In genomic region chr17:42780816-42781638, GRCh38 we compare ENCODE assay signal across 10 cellular contexts. TPM values are rescaled to one million over a fixed set of nuclear protein-coding genes. Genes with fewer than 3 reads are reported as not detected.
A peak's percentile ranks its signal among the peaks of the same experiment; 100 is the strongest.
DNase-seq lines count a peak whose midpoint lies in the region; ATAC-seq and TF ChIP-seq lines count a peak whose summit lies in the region.
"Had no signal": no experiment of that assay in that cellular context is flagged by ENCODE, and none has a peak within 500 bp of the region (broad histone marks: within the 10 kb centered on the region; RNA-seq: fewer than 3 reads in every experiment).

No MANE protein-coding gene starts in this region.

- POLR2A ChIA-PET in CD4-positive, alpha-beta T cell (lab: Charles Lee), result interaction anchor here (1.2 to 2.0 kb wide), 2 partner anchors 17 to 20 kb away, joined by 4 to 5 read pairs; partner anchors contain the start of genes COA3 and RAMP2

- WGBS in heart right ventricle, 2 donors, result 5 to 6% methylated on average over 45 of the region's 45 CpGs

- no peaks in the 10 kb centered on the region for H3K9me3 Mint-ChIP-seq in CD4-positive, alpha-beta T cell
- H3K9me3 Mint-ChIP-seq: IgD-negative memory B cell had no signal

- DNase-seq in heart right ventricle, result no peak
- no peak for DNase-seq in Right ventricle myocardium inferior (ENCODE audit: missing footprints)
- DNase-seq in lower lobe of right lung, result no peak
- no peak for DNase-seq in upper lobe of right lung
- DNase-seq in CD4-positive, alpha-beta T cell, result no peak
- no peak for DNase-seq in NCI-H1436 (lab: John Stamatoyannopoulos, UW)

- no peak overlapping the region for H3K4me3 Mint-ChIP-seq in CD4-positive, alpha-beta T cell

- intact Hi-C loops in heart right ventricle (cut with DNase I), result no loop called here
- intact Hi-C loops in Right ventricle myocardium inferior (cut with DNase I), result no loop called here
- intact Hi-C loops in lower lobe of right lung (cut with DNase I), result no loop called here
- intact Hi-C loops in upper lobe of right lung (cut with DNase I), result no loop called here
- intact Hi-C loops in CD4-positive, alpha-beta T cell (cut with DNase I, micrococcal nuclease), result no loop called here

- peaks cover 36% of the 10 kb centered on the region for H3K4me1 Mint-ChIP-seq in CD4-positive, alpha-beta T cell (ENCODE audit: low read depth)

- H3K27me3 ChIP-seq in heart right ventricle, result peaks cover 0 to 66% (median 60%) of the 10 kb centered on the region in 7 donors
- peaks cover 31 to 33% of the 10 kb centered on the region in 2 donors for H3K27me3 ChIP-seq in duodenal mucosa (ENCODE audit: control insufficient read depth in 1 of 2, insufficient read depth in 2 of 2, low read length in 2 of 2)
- H3K27me3 ChIP-seq in lower lobe of right lung (ENCODE audit: low read depth), result peaks cover 61% of the 10 kb centered on the region
- peaks cover 52% of the 10 kb centered on the region for H3K27me3 ChIP-seq in upper lobe of right lung
- peaks cover 56% of the 10 kb centered on the region for H3K27me3 ChIP-seq in CD4-positive, alpha-beta T cell (ENCODE audit: control insufficient read depth, insufficient read depth, low read length)

- peaks cover 40% of the 10 kb centered on the region for H3K36me3 Mint-ChIP-seq in CD4-positive, alpha-beta T cell (ENCODE audit: low read depth)

- CTCF ChIA-PET in CD4-positive, alpha-beta T cell (lab: Charles Lee), result no interaction called here

- no peak overlapping the region for H3K27ac Mint-ChIP-seq in CD4-positive, alpha-beta T cell
- H3K27ac Mint-ChIP-seq: IgD-negative memory B cell had no signal

- H3K4me1 ChIP-seq in heart right ventricle (peaks cover 8 to 35% (median 26%) of the 10 kb centered on the region in 9 donors), duodenal mucosa (ENCODE audit: control insufficient read depth in 1 of 2, insufficient read depth in 2 of 2, low read length in 2 of 2) (peaks cover 16 to 18% of the 10 kb centered on the region in 2 donors), lower lobe of right lung (peaks cover 18% of the 10 kb centered on the region), upper lobe of right lung (peaks cover 4% of the 10 kb centered on the region)

- peaks cover 54% of the 10 kb centered on the region for H3K27me3 Mint-ChIP-seq in CD4-positive, alpha-beta T cell

- peak overlapping the region; percentile 22 to 63 for H3K9ac ChIP-seq in duodenal mucosa (ENCODE audit: low read depth in 1 of 2, low read length in 2 of 2)

- ATAC-seq in heart right ventricle (peak in 3 of 8 donors; percentile 7 to 26 (median 22)), Right ventricle myocardium inferior (no peak), lower lobe of right lung (no peak), upper lobe of right lung (no peak), HG03175 (IDR thresholded peaks at IDR 0.05; ENCODE audit: unreplicated experiment) (no peak)
- ATAC-seq in CD4-positive, alpha-beta T cell (ENCODE audit: poor library complexity), result no peak

- no peaks in the 10 kb centered on the region for H3K9me3 ChIP-seq in heart right ventricle
- H3K9me3 ChIP-seq in duodenal mucosa (ENCODE audit: control insufficient read depth in 1 of 2, low read length in 2 of 2), result no peaks in the 10 kb centered on the region
- no peaks in the 10 kb centered on the region for H3K9me3 ChIP-seq in lower lobe of right lung
- H3K9me3 ChIP-seq in upper lobe of right lung, result no peaks in the 10 kb centered on the region
- no peaks in the 10 kb centered on the region for H3K9me3 ChIP-seq in CD4-positive, alpha-beta T cell (ENCODE audit: control insufficient read depth, low read length)

- H3K27ac ChIP-seq in heart right ventricle (no peak overlapping the region), duodenal mucosa (ENCODE audit: low read depth, low read length) (peak overlapping the region; percentile 36), lower lobe of right lung (no peak overlapping the region), upper lobe of right lung (no peak overlapping the region)
- no peak overlapping the region for H3K27ac ChIP-seq in CD4-positive, alpha-beta T cell (ENCODE audit: low read depth, low read length)

- TF ChIP-seq CTCF in heart right ventricle (IDR thresholded peaks at IDR 0.05) (no peak), lower lobe of right lung (IDR thresholded peaks at IDR 0.05) (no peak), upper lobe of right lung (IDR thresholded peaks at IDR 0.05) (no peak)
- TF ChIP-seq CTCF in CD4-positive, alpha-beta T cell (IDR thresholded peaks at IDR 0.05), result no peak

- H3K4me3 ChIP-seq in heart right ventricle (peak overlapping the region; percentile 15 to 51 (median 36)), duodenal mucosa (ENCODE audit: low read depth in 1 of 2, low read length in 2 of 2) (peak overlapping the region; percentile 57 to 58), lower lobe of right lung (peak overlapping the region; percentile 31), upper lobe of right lung (peak overlapping the region; percentile 23)

- H3K36me3 ChIP-seq in heart right ventricle (peaks cover 0 to 39% (median 29%) of the 10 kb centered on the region in 9 donors), duodenal mucosa (ENCODE audit: control insufficient read depth in 1 of 2, insufficient read depth in 2 of 2, low read length in 2 of 2) (peaks cover 12 to 29% of the 10 kb centered on the region in 2 donors), lower lobe of right lung (peaks cover 37% of the 10 kb centered on the region), upper lobe of right lung (peaks cover 37% of the 10 kb centered on the region)

RNA-seq across cellular contexts. Expression of gene WNK4, which starts 0.6 kb away (rescaled TPM):
- total RNA-seq in heart right ventricle, result under 1 TPM in 1 of 10 donors, not detected in 9; 0.14 TPM
- polyA plus RNA-seq in heart right ventricle, result under 1 TPM; 0.03 to 0.07 TPM
- total RNA-seq in Right ventricle myocardium inferior, result not detected
- 0.47 TPM for total RNA-seq in lower lobe of right lung
- 0.38 TPM for total RNA-seq in upper lobe of right lung
- total RNA-seq in CD4-positive, alpha-beta T cell, result under 1 TPM; 0.42 to 0.74 TPM
- total RNA-seq: G401 had no signal
- polyA plus RNA-seq: IgD-negative memory B cell had no signal

RNA-seq across cellular contexts. Expression of gene VPS25, which starts 7.8 kb away (rescaled TPM):
- total RNA-seq in heart right ventricle (10 to 100 TPM; 33.3 to 47.4 (median 37.3) TPM), Right ventricle myocardium inferior (33.2 TPM), lower lobe of right lung (42.1 TPM), upper lobe of right lung (42.3 TPM)
- polyA plus RNA-seq in heart right ventricle, result 10 to 100 TPM; 28.0 to 80.9 TPM
- total RNA-seq in CD4-positive, alpha-beta T cell, result 10 to 100 TPM; 40.6 to 45.7 TPM

RNA-seq across cellular contexts. Expression of gene COA3, which starts 17.5 kb away (rescaled TPM):
- total RNA-seq in heart right ventricle (10 to 100 TPM; 56.1 to 85.7 (median 72.1) TPM), Right ventricle myocardium inferior (72.6 TPM), lower lobe of right lung (54.5 TPM), upper lobe of right lung (53.9 TPM)
- 100 to 1,000 TPM in 1 of 2 donors, 10 to 100 TPM in 1; 91.2 to 142 TPM for polyA plus RNA-seq in heart right ventricle
- 1 to 10 TPM; 4.0 to 4.5 TPM for total RNA-seq in CD4-positive, alpha-beta T cell

RNA-seq across cellular contexts. Expression of gene CNTD1, which starts 17.6 kb away (rescaled TPM):
- total RNA-seq in heart right ventricle (under 1 TPM in 3 of 10 donors, not detected in 7; 0.11 to 0.42 (median 0.39) TPM), Right ventricle myocardium inferior (0.30 TPM), lower lobe of right lung (1.6 TPM), upper lobe of right lung (0.14 TPM)
- under 1 TPM; 0.20 to 0.29 TPM for polyA plus RNA-seq in heart right ventricle
- not detected for total RNA-seq in CD4-positive, alpha-beta T cell
- total RNA-seq: G401 had no signal

RNA-seq across cellular contexts. Expression of gene RAMP2, which starts 20.0 kb away (rescaled TPM):
- total RNA-seq in heart right ventricle (10 to 100 TPM; 32.1 to 54.8 (median 38.2) TPM), Right ventricle myocardium inferior (41.3 TPM), lower lobe of right lung (127 TPM), upper lobe of right lung (114 TPM)
- polyA plus RNA-seq in heart right ventricle, result 100 to 1,000 TPM in 1 of 2 donors, 10 to 100 TPM in 1; 46.4 to 105 TPM
- total RNA-seq in CD4-positive, alpha-beta T cell, result not detected
- polyA plus RNA-seq: IgD-negative memory B cell had no signal
